Comparison of ENCODE assay signal across 8 cellular contexts in genomic region chr2:174846941-174847938, GRCh38.
A peak's percentile ranks its signal among the peaks of the same experiment; 100 is the strongest.
DNase-seq lines count a peak whose midpoint lies in the region; ATAC-seq and TF ChIP-seq lines count a peak whose summit lies in the region.

No MANE protein-coding gene starts in this region.

- BruUV-seq in A673 (replicated peaks; lab: Mats Ljungman, UMichigan), result no TSS peak

- H3K9me3 Mint-ChIP-seq in activated CD4-positive, alpha-beta memory T cell treated with anti-CD3 and anti-CD28 coated beads for 36 hours, result no peaks in the 10 kb centered on the region

- H3K4me1 ChIP-seq in A673 (ENCODE audit: insufficient read depth, low read length, poor library complexity, severe bottlenecking) (no peaks in the 10 kb centered on the region), left lung (peaks cover 0 to 5% of the 10 kb centered on the region in 2 donors)

- peaks cover 14% of the 10 kb centered on the region for H3K4me1 Mint-ChIP-seq in activated CD4-positive, alpha-beta memory T cell treated with anti-CD3 and anti-CD28 coated beads for 36 hours (ENCODE audit: low read depth)

- ATAC-seq in left lung, result peak; percentile 82
- ATAC-seq in HG02884 (IDR thresholded peaks at IDR 0.05; ENCODE audit: unreplicated experiment), result no peak

- TF ChIP-seq CTCF in A673 (conservative IDR thresholded peaks at IDR 0.05; ENCODE audit: low read depth, low read length), result no peak
- no peak for TF ChIP-seq CTCF in cardiac fibroblast (IDR thresholded peaks at IDR 0.05; ENCODE audit: low read depth, low read length)
- TF ChIP-seq CTCF in left lung (IDR thresholded peaks at IDR 0.05), result no peak

- CTCF ChIA-PET in A673 (lab: Charles Lee), result no interaction called here
- CTCF ChIA-PET in activated CD4-positive, alpha-beta memory T cell treated with anti-CD3 and anti-CD28 coated beads for 36 hours (lab: Charles Lee), result interaction anchor here (0.8 to 1.6 kb wide), 5 partner anchors 12 to 152 kb away, joined by 3 to 4 read pairs (median 3); no protein-coding TSS in a partner anchor

- H3K27me3 ChIP-seq in A673 (replicated peaks; ENCODE audit: insufficient read depth, low read depth, low read length, poor library complexity) (no peaks in the 10 kb centered on the region), left lung (no peaks in the 10 kb centered on the region)

- no peaks in the 10 kb centered on the region for H3K27me3 Mint-ChIP-seq in activated CD4-positive, alpha-beta memory T cell treated with anti-CD3 and anti-CD28 coated beads for 36 hours

- intact Hi-C loops in A673 (cut with micrococcal nuclease; ENCODE audit: unreplicated experiment) (no loop called here), left lung (cut with DNase I) (no loop called here)
- intact Hi-C loops in activated CD4-positive, alpha-beta memory T cell treated with anti-CD3 and anti-CD28 coated beads for 36 hours (cut with micrococcal nuclease), result no loop called here

- POLR2A ChIA-PET in A673 (lab: Charles Lee; ENCODE audit: low non-redundant PET), result no interaction called here
- POLR2A ChIA-PET in activated CD4-positive, alpha-beta memory T cell treated with anti-CD3 and anti-CD28 coated beads for 36 hours (lab: Charles Lee), result no interaction called here

- TF ChIP-seq RAD21 in Ishikawa (IDR thresholded peaks at IDR 0.05; ENCODE audit: low read depth), result no peak

- no peak overlapping the region for H3K4me3 Mint-ChIP-seq in activated CD4-positive, alpha-beta memory T cell treated with anti-CD3 and anti-CD28 coated beads for 36 hours

- no peaks in the 10 kb centered on the region for H3K36me3 ChIP-seq in A673 (ENCODE audit: insufficient read depth, low read length, poor library complexity, severe bottlenecking)
- no peaks in the 10 kb centered on the region for H3K36me3 ChIP-seq in left lung

- DNase-seq in A673 (ENCODE audit: low spot score) (peak; percentile 63), cardiac fibroblast (ENCODE audit: low read depth in 2 of 2) (peak; percentile 94 to 95), left lung (no peak), DMS79 treated with DMSO at 0.1 percent for 48 hours (lab: John Stamatoyannopoulos, UW) (no peak), DMS53 treated with DMSO at 0.1 percent for 48 hours (lab: John Stamatoyannopoulos, UW; ENCODE audit: unreplicated experiment) (no peak)
- DNase-seq in activated CD4-positive, alpha-beta memory T cell treated with anti-CD3 and anti-CD28 coated beads for 36 hours, result no peak

- H3K27ac Mint-ChIP-seq in activated CD4-positive, alpha-beta memory T cell treated with anti-CD3 and anti-CD28 coated beads for 36 hours, result no peak overlapping the region

- H3K4me3 ChIP-seq in A673 (ENCODE audit: low read depth, low read length, poor library complexity, severe bottlenecking), result no peak overlapping the region
- peak overlapping the region; percentile 38 to 41 for H3K4me3 ChIP-seq in cardiac fibroblast (replicated peaks in 1 of 2; ENCODE audit: low read depth in 2 of 2, low read length in 2 of 2)
- peak overlapping the region in 1 of 2 donors; percentile 13 for H3K4me3 ChIP-seq in left lung

- no peaks in the 10 kb centered on the region for H3K36me3 Mint-ChIP-seq in activated CD4-positive, alpha-beta memory T cell treated with anti-CD3 and anti-CD28 coated beads for 36 hours

- H3K27ac ChIP-seq in A673 (ENCODE audit: low read depth, low read length, poor library complexity, severe bottlenecking), result no peak overlapping the region
- peak overlapping the region in 1 of 2 donors; percentile 53 for H3K27ac ChIP-seq in left lung

- no peak for TF ChIP-seq EP300 in Ishikawa (IDR thresholded peaks at IDR 0.05; ENCODE audit: borderline replicate concordance)

- no peaks in the 10 kb centered on the region for H3K9me3 ChIP-seq in A673 (ENCODE audit: low read depth, low read length, poor library complexity, severe bottlenecking)
- no peaks in the 10 kb centered on the region for H3K9me3 ChIP-seq in left lung

TF ChIP-seq in Ishikawa, 13 proteins besides CTCF, POLR2A, EP300 and RAD21:
- peak; percentile 82 for TF ChIP-seq CEBPB (IDR thresholded peaks at IDR 0.05)
- no peak for TF ChIP-seq YY1 (IDR thresholded peaks at IDR 0.05; ENCODE audit: low read depth)
- TF ChIP-seq TAF1 (IDR thresholded peaks at IDR 0.05; ENCODE audit: low read depth), result no peak

Comparison
In these comparisons a context has a peak if more than half of its experiments do, and no peak if none do; other contexts are left out.
1. DNase-seq: peak in A673 (single experiment) and cardiac fibroblast (2 of 2); none in left lung (0 of 2), DMS79 treated with DMSO at 0.1 percent for 48 hours (single experiment), DMS53 treated with DMSO at 0.1 percent for 48 hours (single experiment) and activated CD4-positive, alpha-beta memory T cell treated with anti-CD3 and anti-CD28 coated beads for 36 hours (single experiment).